1 cellular context compared by ENCODE assay signal in the genomic region with DNA sequence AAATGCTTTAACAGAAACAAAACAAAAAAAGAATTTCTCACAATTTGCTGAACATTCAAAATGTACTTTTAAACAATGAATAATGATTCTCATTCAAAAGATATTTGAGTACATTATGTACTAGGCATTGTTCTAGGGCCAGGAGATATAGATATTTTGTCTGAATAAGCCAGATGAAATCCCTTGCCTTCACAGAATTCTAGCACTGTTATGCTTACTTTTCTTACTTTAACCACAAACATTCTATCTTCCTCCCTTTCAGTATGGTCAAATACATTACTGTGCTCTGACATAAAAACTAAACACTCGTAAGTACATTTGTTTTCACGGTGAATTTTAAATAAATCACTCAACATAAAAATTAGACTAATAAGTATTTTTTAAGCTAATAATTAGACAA.
TF ChIP-seq lines count a peak whose summit lies in the region.

No MANE protein-coding gene starts in this region.

TF ChIP-seq in IMR-90, 13 proteins besides CTCF, POLR2A, EP300 and RAD21:
- TF ChIP-seq NFE2L2 (IDR thresholded peaks at IDR 0.05; ENCODE audit: low read depth, low read length) (no peak), CHD1 (IDR thresholded peaks at IDR 0.05; ENCODE audit: low read depth, low read length) (no peak), BHLHE40 (IDR thresholded peaks at IDR 0.05; ENCODE audit: low read depth, low read length) (no peak), MXI1 (IDR thresholded peaks at IDR 0.05; ENCODE audit: borderline replicate concordance, low read depth, low read length) (no peak)
- TF ChIP-seq, protein P1, sequence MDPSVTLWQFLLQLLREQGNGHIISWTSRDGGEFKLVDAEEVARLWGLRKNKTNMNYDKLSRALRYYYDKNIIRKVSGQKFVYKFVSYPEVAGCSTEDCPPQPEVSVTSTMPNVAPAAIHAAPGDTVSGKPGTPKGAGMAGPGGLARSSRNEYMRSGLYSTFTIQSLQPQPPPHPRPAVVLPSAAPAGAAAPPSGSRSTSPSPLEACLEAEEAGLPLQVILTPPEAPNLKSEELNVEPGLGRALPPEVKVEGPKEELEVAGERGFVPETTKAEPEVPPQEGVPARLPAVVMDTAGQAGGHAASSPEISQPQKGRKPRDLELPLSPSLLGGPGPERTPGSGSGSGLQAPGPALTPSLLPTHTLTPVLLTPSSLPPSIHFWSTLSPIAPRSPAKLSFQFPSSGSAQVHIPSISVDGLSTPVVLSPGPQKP (IDR thresholded peaks at IDR 0.05; ENCODE audit: borderline replicate concordance, low read depth, low read length), result no peak
